Comparison of ENCODE assay signal across 8 cellular contexts in the genomic region with DNA sequence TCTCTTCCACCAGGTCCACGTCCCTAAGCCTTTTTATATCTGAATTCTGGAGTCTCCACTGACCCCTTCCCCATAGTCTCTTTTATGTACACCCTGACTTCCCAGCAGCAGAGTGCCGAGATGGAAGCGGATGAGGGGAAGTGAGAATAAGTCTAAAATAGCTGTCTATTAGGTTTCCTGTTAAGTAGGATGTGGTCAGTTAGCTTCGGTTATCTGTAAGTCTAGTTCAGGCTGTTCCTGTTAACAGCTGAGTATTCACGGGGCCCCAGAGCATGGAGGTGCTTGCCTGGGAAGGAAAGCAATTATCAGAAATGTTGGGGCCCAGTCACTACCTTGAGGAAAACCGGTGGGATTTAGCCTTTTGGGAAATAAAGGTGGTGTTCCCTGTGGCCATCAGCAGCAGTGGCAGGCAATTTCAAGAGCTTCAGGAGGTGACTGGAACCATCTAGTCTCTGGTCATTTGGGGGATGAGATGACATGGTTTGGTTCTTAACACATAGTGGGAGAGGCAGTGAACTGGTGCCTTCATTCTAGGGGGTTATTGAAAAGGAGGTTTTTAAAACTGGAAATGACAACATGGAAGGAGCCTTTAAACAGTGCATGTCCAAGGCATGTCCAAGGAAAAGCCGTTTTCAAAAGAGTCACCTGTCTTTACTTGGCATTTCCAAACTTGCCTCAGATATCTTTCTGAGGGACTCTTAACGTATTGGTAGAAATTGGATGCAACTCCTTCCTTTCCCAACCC. TPM values are rescaled to one million over a fixed set of nuclear protein-coding genes. Genes with fewer than 3 reads are reported as not detected.
DNase-seq lines count a peak whose midpoint lies in the region; ATAC-seq and TF ChIP-seq lines count a peak whose summit lies in the region.

No MANE protein-coding gene starts in this region.

- H3K27me3 Mint-ChIP-seq in activated CD8-positive, alpha-beta T cell treated with anti-CD3 and anti-CD28 coated beads, Interleukin-2, amount 10 ng/mL, durations not matched to agents 7 days and 5 days (ENCODE audit: low read depth): no peaks in the 10 kb centered on the region
- no peaks in the 10 kb centered on the region for H3K27me3 Mint-ChIP-seq in progenitor cell of endocrine pancreas

- H3K4me3 ChIP-seq in mucosa of rectum (ENCODE audit: low read length in 2 of 2): peak overlapping the region in 1 of 2 donors; percentile 46

- no peak overlapping the region for H3K9ac ChIP-seq in mucosa of rectum (ENCODE audit: low read depth in 1 of 2, low read length in 2 of 2)

- DNase-seq in GF-D8 (lab: John Stamatoyannopoulos, UW) (peak; percentile 77), NCI-H69 (lab: John Stamatoyannopoulos, UW) (no peak), progenitor cell of endocrine pancreas (ENCODE audit: low spot score, unreplicated experiment) (no peak), D341Med (ENCODE audit: low spot score) (no peak)
- DNase-seq in activated CD8-positive, alpha-beta T cell treated with anti-CD3 and anti-CD28 coated beads, Interleukin-2, amount 10 ng/mL, durations not matched to agents 7 days and 5 days: peak; percentile 45

- no peaks in the 10 kb centered on the region for H3K36me3 ChIP-seq in mucosa of rectum (ENCODE audit: control insufficient read depth in 2 of 2, insufficient read depth in 2 of 2, low read length in 2 of 2)

- TF ChIP-seq CTCF in progenitor cell of endocrine pancreas (IDR thresholded peaks at IDR 0.05; ENCODE audit: unreplicated experiment): no peak

- CTCF ChIA-PET in activated CD8-positive, alpha-beta T cell treated with anti-CD3 and anti-CD28 coated beads, Interleukin-2, amount 10 ng/mL, durations not matched to agents 7 days and 5 days (lab: Charles Lee): interaction anchor here (0.9 to 3.0 kb wide), 11 partner anchors 11 to 398 kb away, joined by 3 to 16 read pairs (median 8); a partner anchor contains a TSS

- peak overlapping the region; percentile 94 for H3K27ac Mint-ChIP-seq in activated CD8-positive, alpha-beta T cell treated with anti-CD3 and anti-CD28 coated beads, Interleukin-2, amount 10 ng/mL, durations not matched to agents 7 days and 5 days
- no peak overlapping the region for H3K27ac Mint-ChIP-seq in progenitor cell of endocrine pancreas

- H3K27ac ChIP-seq in mucosa of rectum (ENCODE audit: low read depth in 2 of 2, low read length in 2 of 2): peak overlapping the region; percentile 43 to 62

- peaks cover 89% of the 10 kb centered on the region for H3K4me1 Mint-ChIP-seq in activated CD8-positive, alpha-beta T cell treated with anti-CD3 and anti-CD28 coated beads, Interleukin-2, amount 10 ng/mL, durations not matched to agents 7 days and 5 days (ENCODE audit: low read depth)
- no peaks in the 10 kb centered on the region for H3K4me1 Mint-ChIP-seq in progenitor cell of endocrine pancreas (ENCODE audit: low read depth)

- H3K4me1 ChIP-seq in mucosa of rectum (ENCODE audit: control insufficient read depth in 2 of 2, insufficient read depth in 2 of 2, low read length in 2 of 2): peaks cover 1 to 11% of the 10 kb centered on the region in 2 donors

- POLR2A ChIA-PET in activated CD8-positive, alpha-beta T cell treated with anti-CD3 and anti-CD28 coated beads, Interleukin-2, amount 10 ng/mL, durations not matched to agents 7 days and 5 days (lab: Charles Lee): interaction anchor here (1.2 to 4.2 kb wide), 10 partner anchors 9 to 192 kb away, joined by 3 to 68 read pairs (median 8); a partner anchor contains a TSS

- peak overlapping the region; percentile 82 for H3K4me3 Mint-ChIP-seq in activated CD8-positive, alpha-beta T cell treated with anti-CD3 and anti-CD28 coated beads, Interleukin-2, amount 10 ng/mL, durations not matched to agents 7 days and 5 days
- H3K4me3 Mint-ChIP-seq in progenitor cell of endocrine pancreas (ENCODE audit: low read depth): no peak overlapping the region

- ATAC-seq in GM19467 (IDR thresholded peaks at IDR 0.05; ENCODE audit: unreplicated experiment): peak; percentile 79
- peak; percentile 78 for ATAC-seq in HG03520 (IDR thresholded peaks at IDR 0.05; ENCODE audit: unreplicated experiment)
- ATAC-seq in activated CD8-positive, alpha-beta T cell treated with anti-CD3 and anti-CD28 coated beads, Interleukin-2, amount 10 ng/mL, durations not matched to agents 7 days and 5 days: peak; percentile 70

- H3K27me3 ChIP-seq in mucosa of rectum (ENCODE audit: control insufficient read depth in 2 of 2, insufficient read depth in 2 of 2, low read length in 2 of 2): no peaks in the 10 kb centered on the region

- H3K9me3 Mint-ChIP-seq in activated CD8-positive, alpha-beta T cell treated with anti-CD3 and anti-CD28 coated beads, Interleukin-2, amount 10 ng/mL, durations not matched to agents 7 days and 5 days (ENCODE audit: insufficient read depth): no peaks in the 10 kb centered on the region
- no peaks in the 10 kb centered on the region for H3K9me3 Mint-ChIP-seq in progenitor cell of endocrine pancreas (ENCODE audit: low read depth)

- H3K9me3 ChIP-seq in mucosa of rectum (ENCODE audit: control insufficient read depth in 2 of 2, low read length in 2 of 2): no peaks in the 10 kb centered on the region

- peaks cover 53% of the 10 kb centered on the region for H3K36me3 Mint-ChIP-seq in activated CD8-positive, alpha-beta T cell treated with anti-CD3 and anti-CD28 coated beads, Interleukin-2, amount 10 ng/mL, durations not matched to agents 7 days and 5 days (ENCODE audit: low read depth)
- H3K36me3 Mint-ChIP-seq in progenitor cell of endocrine pancreas (ENCODE audit: insufficient read depth): no peaks in the 10 kb centered on the region

RNA-seq across cellular contexts. Expression of a gene that starts 21.8 kb away (rescaled TPM):
- total RNA-seq in activated CD8-positive, alpha-beta T cell treated with anti-CD3 and anti-CD28 coated beads, Interleukin-2, amount 10 ng/mL, durations not matched to agents 7 days and 5 days: 10 to 100 TPM; 82.1 to 85.2 TPM
- total RNA-seq in progenitor cell of endocrine pancreas: 10.5 and 11.4 TPM in 2 replicates

Comparison
In these comparisons a context has a peak if more than half of its experiments do, and no peak if none do; other contexts are left out.
1. DNase-seq: peak in GF-D8 (single experiment) and activated CD8-positive, alpha-beta T cell treated with anti-CD3 and anti-CD28 coated beads, Interleukin-2, amount 10 ng/mL, durations not matched to agents 7 days and 5 days (single experiment); none in NCI-H69 (single experiment), progenitor cell of endocrine pancreas (single experiment) and D341Med (single experiment).
2. Peak in every context shown above with its lines, with median percentiles within 50 percentile points of each other: ATAC-seq.